1 cellular context compared by ENCODE assay signal in the genomic region with DNA sequence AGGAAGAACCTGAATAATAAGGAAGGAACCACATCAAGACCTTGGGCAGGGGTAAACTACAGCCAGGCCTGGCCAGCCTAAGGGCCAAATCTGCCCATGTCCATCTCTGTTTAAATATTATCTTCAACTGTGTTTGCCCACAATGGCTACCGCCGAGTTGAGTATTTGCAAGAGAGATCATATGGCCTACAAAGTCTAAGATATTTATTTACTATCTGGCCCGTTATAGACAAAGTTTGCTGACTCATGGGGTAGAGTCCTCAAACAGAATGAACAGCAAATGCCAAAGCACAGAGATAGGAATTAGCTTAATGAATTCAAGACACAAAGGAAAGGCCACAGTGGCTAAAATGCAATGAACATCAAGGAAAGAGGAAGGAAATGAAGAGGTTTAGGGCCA.
TF ChIP-seq lines count a peak whose summit lies in the region.

No MANE protein-coding gene starts in this region.

TF ChIP-seq in HepG2, 621 proteins besides CTCF, POLR2A, EP300 and RAD21 (continued from another document and continues in another):
- TF ChIP-seq, protein P1, sequence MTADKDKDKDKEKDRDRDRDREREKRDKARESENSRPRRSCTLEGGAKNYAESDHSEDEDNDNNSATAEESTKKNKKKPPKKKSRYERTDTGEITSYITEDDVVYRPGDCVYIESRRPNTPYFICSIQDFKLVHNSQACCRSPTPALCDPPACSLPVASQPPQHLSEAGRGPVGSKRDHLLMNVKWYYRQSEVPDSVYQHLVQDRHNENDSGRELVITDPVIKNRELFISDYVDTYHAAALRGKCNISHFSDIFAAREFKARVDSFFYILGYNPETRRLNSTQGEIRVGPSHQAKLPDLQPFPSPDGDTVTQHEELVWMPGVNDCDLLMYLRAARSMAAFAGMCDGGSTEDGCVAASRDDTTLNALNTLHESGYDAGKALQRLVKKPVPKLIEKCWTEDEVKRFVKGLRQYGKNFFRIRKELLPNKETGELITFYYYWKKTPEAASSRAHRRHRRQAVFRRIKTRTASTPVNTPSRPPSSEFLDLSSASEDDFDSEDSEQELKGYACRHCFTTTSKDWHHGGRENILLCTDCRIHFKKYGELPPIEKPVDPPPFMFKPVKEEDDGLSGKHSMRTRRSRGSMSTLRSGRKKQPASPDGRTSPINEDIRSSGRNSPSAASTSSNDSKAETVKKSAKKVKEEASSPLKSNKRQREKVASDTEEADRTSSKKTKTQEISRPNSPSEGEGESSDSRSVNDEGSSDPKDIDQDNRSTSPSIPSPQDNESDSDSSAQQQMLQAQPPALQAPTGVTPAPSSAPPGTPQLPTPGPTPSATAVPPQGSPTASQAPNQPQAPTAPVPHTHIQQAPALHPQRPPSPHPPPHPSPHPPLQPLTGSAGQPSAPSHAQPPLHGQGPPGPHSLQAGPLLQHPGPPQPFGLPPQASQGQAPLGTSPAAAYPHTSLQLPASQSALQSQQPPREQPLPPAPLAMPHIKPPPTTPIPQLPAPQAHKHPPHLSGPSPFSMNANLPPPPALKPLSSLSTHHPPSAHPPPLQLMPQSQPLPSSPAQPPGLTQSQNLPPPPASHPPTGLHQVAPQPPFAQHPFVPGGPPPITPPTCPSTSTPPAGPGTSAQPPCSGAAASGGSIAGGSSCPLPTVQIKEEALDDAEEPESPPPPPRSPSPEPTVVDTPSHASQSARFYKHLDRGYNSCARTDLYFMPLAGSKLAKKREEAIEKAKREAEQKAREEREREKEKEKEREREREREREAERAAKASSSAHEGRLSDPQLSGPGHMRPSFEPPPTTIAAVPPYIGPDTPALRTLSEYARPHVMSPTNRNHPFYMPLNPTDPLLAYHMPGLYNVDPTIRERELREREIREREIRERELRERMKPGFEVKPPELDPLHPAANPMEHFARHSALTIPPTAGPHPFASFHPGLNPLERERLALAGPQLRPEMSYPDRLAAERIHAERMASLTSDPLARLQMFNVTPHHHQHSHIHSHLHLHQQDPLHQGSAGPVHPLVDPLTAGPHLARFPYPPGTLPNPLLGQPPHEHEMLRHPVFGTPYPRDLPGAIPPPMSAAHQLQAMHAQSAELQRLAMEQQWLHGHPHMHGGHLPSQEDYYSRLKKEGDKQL (CRISPR knock-in tag; IDR thresholded peaks at IDR 0.05; ENCODE audit: low read depth): peak; percentile 46; the same call in 1 of the 2 replicates
- TF ChIP-seq KDM6A (CRISPR knock-in tag; IDR thresholded peaks at IDR 0.05; ENCODE audit: low read depth): 0 out of 2 replicates have a peak, but pooled peaks have one; percentile 18
- TF ChIP-seq AGO2 (optimal IDR thresholded peaks at IDR 0.05; ENCODE audit: low read depth, low read length): peak; percentile 3
- TF ChIP-seq ISL2 (CRISPR knock-in tag; IDR thresholded peaks at IDR 0.05): peak; percentile 57
- no peak for TF ChIP-seq KAT7 (CRISPR knock-in tag; IDR thresholded peaks at IDR 0.05; ENCODE audit: borderline replicate concordance)
- TF ChIP-seq, protein P2, sequence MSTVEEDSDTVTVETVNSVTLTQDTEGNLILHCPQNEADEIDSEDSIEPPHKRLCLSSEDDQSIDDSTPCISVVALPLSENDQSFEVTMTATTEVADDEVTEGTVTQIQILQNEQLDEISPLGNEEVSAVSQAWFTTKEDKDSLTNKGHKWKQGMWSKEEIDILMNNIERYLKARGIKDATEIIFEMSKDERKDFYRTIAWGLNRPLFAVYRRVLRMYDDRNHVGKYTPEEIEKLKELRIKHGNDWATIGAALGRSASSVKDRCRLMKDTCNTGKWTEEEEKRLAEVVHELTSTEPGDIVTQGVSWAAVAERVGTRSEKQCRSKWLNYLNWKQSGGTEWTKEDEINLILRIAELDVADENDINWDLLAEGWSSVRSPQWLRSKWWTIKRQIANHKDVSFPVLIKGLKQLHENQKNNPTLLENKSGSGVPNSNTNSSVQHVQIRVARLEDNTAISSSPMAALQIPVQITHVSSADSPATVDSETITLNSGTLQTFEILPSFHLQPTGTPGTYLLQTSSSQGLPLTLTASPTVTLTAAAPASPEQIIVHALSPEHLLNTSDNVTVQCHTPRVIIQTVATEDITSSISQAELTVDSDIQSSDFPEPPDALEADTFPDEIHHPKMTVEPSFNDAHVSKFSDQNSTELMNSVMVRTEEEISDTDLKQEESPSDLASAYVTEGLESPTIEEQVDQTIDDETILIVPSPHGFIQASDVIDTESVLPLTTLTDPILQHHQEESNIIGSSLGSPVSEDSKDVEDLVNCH (CRISPR knock-in tag; IDR thresholded peaks at IDR 0.05): no peak
- TF ChIP-seq BCL6 (CRISPR knock-in tag; IDR thresholded peaks at IDR 0.05): peak; percentile 56; the same call in 1 of the 2 replicates
- peak; percentile 22 for TF ChIP-seq MED8 (CRISPR knock-in tag; IDR thresholded peaks at IDR 0.05; ENCODE audit: insufficient replicate concordance)
- TF ChIP-seq SP4 (CRISPR knock-in tag; IDR thresholded peaks at IDR 0.05): no peak
- TF ChIP-seq, protein P3, sequence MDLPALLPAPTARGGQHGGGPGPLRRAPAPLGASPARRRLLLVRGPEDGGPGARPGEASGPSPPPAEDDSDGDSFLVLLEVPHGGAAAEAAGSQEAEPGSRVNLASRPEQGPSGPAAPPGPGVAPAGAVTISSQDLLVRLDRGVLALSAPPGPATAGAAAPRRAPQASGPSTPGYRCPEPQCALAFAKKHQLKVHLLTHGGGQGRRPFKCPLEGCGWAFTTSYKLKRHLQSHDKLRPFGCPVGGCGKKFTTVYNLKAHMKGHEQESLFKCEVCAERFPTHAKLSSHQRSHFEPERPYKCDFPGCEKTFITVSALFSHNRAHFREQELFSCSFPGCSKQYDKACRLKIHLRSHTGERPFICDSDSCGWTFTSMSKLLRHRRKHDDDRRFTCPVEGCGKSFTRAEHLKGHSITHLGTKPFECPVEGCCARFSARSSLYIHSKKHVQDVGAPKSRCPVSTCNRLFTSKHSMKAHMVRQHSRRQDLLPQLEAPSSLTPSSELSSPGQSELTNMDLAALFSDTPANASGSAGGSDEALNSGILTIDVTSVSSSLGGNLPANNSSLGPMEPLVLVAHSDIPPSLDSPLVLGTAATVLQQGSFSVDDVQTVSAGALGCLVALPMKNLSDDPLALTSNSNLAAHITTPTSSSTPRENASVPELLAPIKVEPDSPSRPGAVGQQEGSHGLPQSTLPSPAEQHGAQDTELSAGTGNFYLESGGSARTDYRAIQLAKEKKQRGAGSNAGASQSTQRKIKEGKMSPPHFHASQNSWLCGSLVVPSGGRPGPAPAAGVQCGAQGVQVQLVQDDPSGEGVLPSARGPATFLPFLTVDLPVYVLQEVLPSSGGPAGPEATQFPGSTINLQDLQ (CRISPR knock-in tag; IDR thresholded peaks at IDR 0.05): no peak
- TF ChIP-seq, protein P4, sequence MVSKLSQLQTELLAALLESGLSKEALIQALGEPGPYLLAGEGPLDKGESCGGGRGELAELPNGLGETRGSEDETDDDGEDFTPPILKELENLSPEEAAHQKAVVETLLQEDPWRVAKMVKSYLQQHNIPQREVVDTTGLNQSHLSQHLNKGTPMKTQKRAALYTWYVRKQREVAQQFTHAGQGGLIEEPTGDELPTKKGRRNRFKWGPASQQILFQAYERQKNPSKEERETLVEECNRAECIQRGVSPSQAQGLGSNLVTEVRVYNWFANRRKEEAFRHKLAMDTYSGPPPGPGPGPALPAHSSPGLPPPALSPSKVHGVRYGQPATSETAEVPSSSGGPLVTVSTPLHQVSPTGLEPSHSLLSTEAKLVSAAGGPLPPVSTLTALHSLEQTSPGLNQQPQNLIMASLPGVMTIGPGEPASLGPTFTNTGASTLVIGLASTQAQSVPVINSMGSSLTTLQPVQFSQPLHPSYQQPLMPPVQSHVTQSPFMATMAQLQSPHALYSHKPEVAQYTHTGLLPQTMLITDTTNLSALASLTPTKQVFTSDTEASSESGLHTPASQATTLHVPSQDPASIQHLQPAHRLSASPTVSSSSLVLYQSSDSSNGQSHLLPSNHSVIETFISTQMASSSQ (IDR thresholded peaks at IDR 0.05; ENCODE audit: low read depth): peak; percentile 60
- TF ChIP-seq, protein P4 (CRISPR knock-in tag; IDR thresholded peaks at IDR 0.05; ENCODE audit: borderline replicate concordance): no peak; the same call in 1 of the 2 replicates
- TF ChIP-seq TBP (CRISPR knock-in tag; IDR thresholded peaks at IDR 0.05): no peak
- TF ChIP-seq EHMT2 (IDR thresholded peaks at IDR 0.05; ENCODE audit: borderline replicate concordance, low read depth, low read length): 0 out of 2 replicates have a peak, but pooled peaks have one; percentile 32
- TF ChIP-seq, protein P5, sequence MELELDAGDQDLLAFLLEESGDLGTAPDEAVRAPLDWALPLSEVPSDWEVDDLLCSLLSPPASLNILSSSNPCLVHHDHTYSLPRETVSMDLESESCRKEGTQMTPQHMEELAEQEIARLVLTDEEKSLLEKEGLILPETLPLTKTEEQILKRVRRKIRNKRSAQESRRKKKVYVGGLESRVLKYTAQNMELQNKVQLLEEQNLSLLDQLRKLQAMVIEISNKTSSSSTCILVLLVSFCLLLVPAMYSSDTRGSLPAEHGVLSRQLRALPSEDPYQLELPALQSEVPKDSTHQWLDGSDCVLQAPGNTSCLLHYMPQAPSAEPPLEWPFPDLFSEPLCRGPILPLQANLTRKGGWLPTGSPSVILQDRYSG (CRISPR knock-in tag; IDR thresholded peaks at IDR 0.05): no peak
- TF ChIP-seq ZNF331 (CRISPR knock-in tag; IDR thresholded peaks at IDR 0.05): 0 out of 2 replicates have a peak, but pooled peaks have one; percentile 36
- no peak for TF ChIP-seq POLR2G (IDR thresholded peaks at IDR 0.05; ENCODE audit: low read depth, low read length)
- peak; percentile 71 for TF ChIP-seq FOXA3 (CRISPR knock-in tag; IDR thresholded peaks at IDR 0.05)
- peak; percentile 52; the same call in 1 of the 2 replicates for TF ChIP-seq ZMYM2 (CRISPR knock-in tag; IDR thresholded peaks at IDR 0.05)
- TF ChIP-seq, protein P6, sequence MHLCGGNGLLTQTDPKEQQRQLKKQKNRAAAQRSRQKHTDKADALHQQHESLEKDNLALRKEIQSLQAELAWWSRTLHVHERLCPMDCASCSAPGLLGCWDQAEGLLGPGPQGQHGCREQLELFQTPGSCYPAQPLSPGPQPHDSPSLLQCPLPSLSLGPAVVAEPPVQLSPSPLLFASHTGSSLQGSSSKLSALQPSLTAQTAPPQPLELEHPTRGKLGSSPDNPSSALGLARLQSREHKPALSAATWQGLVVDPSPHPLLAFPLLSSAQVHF (CRISPR knock-in tag; IDR thresholded peaks at IDR 0.05): no peak
- TF ChIP-seq, protein P7, sequence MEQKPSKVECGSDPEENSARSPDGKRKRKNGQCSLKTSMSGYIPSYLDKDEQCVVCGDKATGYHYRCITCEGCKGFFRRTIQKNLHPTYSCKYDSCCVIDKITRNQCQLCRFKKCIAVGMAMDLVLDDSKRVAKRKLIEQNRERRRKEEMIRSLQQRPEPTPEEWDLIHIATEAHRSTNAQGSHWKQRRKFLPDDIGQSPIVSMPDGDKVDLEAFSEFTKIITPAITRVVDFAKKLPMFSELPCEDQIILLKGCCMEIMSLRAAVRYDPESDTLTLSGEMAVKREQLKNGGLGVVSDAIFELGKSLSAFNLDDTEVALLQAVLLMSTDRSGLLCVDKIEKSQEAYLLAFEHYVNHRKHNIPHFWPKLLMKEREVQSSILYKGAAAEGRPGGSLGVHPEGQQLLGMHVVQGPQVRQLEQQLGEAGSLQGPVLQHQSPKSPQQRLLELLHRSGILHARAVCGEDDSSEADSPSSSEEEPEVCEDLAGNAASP (CRISPR knock-in tag; IDR thresholded peaks at IDR 0.05; ENCODE audit: borderline replicate concordance): peak; percentile 10; the same call in 1 of the 2 replicates
- no peak for TF ChIP-seq SNAI1 (CRISPR knock-in tag; IDR thresholded peaks at IDR 0.05; ENCODE audit: borderline replicate concordance)
- TF ChIP-seq, protein P8, sequence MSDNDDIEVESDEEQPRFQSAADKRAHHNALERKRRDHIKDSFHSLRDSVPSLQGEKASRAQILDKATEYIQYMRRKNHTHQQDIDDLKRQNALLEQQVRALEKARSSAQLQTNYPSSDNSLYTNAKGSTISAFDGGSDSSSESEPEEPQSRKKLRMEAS (IDR thresholded peaks at IDR 0.05): peak; percentile 39; the same call in 1 of the 2 replicates
- peak; percentile 36; the same call in 1 of the 2 replicates for TF ChIP-seq FOXO1 (CRISPR knock-in tag; IDR thresholded peaks at IDR 0.05)
- TF ChIP-seq HNF4G (IDR thresholded peaks at IDR 0.05; ENCODE audit: borderline replicate concordance, low read depth, low read length): peak; percentile 60; the same call in 1 of the 2 replicates
- no peak for TF ChIP-seq HNF4G (CRISPR knock-in tag; IDR thresholded peaks at IDR 0.05; ENCODE audit: borderline replicate concordance, low read depth)
- TF ChIP-seq, protein P9, sequence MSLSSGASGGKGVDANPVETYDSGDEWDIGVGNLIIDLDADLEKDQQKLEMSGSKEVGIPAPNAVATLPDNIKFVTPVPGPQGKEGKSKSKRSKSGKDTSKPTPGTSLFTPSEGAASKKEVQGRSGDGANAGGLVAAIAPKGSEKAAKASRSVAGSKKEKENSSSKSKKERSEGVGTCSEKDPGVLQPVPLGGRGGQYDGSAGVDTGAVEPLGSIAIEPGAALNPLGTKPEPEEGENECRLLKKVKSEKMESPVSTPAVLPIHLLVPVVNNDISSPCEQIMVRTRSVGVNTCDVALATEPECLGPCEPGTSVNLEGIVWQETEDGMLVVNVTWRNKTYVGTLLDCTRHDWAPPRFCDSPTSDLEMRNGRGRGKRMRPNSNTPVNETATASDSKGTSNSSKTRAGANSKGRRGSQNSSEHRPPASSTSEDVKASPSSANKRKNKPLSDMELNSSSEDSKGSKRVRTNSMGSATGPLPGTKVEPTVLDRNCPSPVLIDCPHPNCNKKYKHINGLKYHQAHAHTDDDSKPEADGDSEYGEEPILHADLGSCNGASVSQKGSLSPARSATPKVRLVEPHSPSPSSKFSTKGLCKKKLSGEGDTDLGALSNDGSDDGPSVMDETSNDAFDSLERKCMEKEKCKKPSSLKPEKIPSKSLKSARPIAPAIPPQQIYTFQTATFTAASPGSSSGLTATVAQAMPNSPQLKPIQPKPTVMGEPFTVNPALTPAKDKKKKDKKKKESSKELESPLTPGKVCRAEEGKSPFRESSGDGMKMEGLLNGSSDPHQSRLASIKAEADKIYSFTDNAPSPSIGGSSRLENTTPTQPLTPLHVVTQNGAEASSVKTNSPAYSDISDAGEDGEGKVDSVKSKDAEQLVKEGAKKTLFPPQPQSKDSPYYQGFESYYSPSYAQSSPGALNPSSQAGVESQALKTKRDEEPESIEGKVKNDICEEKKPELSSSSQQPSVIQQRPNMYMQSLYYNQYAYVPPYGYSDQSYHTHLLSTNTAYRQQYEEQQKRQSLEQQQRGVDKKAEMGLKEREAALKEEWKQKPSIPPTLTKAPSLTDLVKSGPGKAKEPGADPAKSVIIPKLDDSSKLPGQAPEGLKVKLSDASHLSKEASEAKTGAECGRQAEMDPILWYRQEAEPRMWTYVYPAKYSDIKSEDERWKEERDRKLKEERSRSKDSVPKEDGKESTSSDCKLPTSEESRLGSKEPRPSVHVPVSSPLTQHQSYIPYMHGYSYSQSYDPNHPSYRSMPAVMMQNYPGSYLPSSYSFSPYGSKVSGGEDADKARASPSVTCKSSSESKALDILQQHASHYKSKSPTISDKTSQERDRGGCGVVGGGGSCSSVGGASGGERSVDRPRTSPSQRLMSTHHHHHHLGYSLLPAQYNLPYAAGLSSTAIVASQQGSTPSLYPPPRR (CRISPR knock-in tag; IDR thresholded peaks at IDR 0.05; ENCODE audit: borderline replicate concordance): peak; percentile 37; the same call in 1 of the 2 replicates
- no peak for TF ChIP-seq HNRNPH1 (optimal IDR thresholded peaks at IDR 0.05; ENCODE audit: low read depth, low read length)
